Comparison of ENCODE assay signal across 12 cellular contexts in genomic region chr3:113153499-113154107, GRCh38. TPM values are rescaled to one million over a fixed set of nuclear protein-coding genes. Genes with fewer than 3 reads are reported as not detected.
DNase-seq lines count a peak whose midpoint lies in the region; ATAC-seq and TF ChIP-seq lines count a peak whose summit lies in the region.
"Had no signal": no experiment of that assay in that cellular context is flagged by ENCODE, and none has a peak within 500 bp of the region (broad histone marks: within the 10 kb centered on the region; RNA-seq: fewer than 3 reads in every experiment).

No MANE protein-coding gene starts in this region.

- DNase-seq in myocyte (ENCODE audit: low read depth) (peak; percentile 64), T-helper 1 cell (no peak), NCI-H748 treated with DMSO at 0.1 percent for 48 hours (lab: John Stamatoyannopoulos, UW) (no peak), NCI-H748 (lab: John Stamatoyannopoulos, UW; ENCODE audit: unreplicated experiment) (no peak), RWPE1 (ENCODE audit: low spot score) (no peak)
- DNase-seq: activated CD4-positive, alpha-beta T cell treated with anti-CD3 and anti-CD28 coated beads, Interleukin-2, amount 10 ng/mL, durations not matched to agents 24 days and 14 days; activated naive CD8-positive, alpha-beta T cell treated with anti-CD3 and anti-CD28 coated beads, Interleukin-2, amount 50 U/mL, for 24 hours; NCI-H1436 had no signal

- CTCF ChIA-PET in RWPE1 (lab: Yijun Ruan, JAX) = interaction anchor here (0.6 kb wide), 1 partner anchor 14 kb away, joined by 3 read pairs; no protein-coding TSS in a partner anchor

- H3K27ac ChIP-seq in RWPE1 = no peak overlapping the region
- H3K27ac ChIP-seq: HL-60 had no signal

- POLR2A ChIA-PET in RWPE1 (lab: Yijun Ruan, JAX; ENCODE audit: low non-redundant PET) = no interaction called here

- ATAC-seq in GM18511 (IDR thresholded peaks at IDR 0.05; ENCODE audit: unreplicated experiment) = peak; percentile 81
- ATAC-seq in GM21825 (IDR thresholded peaks at IDR 0.05; ENCODE audit: unreplicated experiment) = peak; percentile 67
- peak; percentile 74 for ATAC-seq in HG03439 (IDR thresholded peaks at IDR 0.05; ENCODE audit: unreplicated experiment)
- ATAC-seq: activated naive CD8-positive, alpha-beta T cell treated with anti-CD3 and anti-CD28 coated beads, Interleukin-2, amount 50 U/mL, for 24 hours had no signal

- TF ChIP-seq CTCF in RWPE1 (conservative IDR thresholded peaks at IDR 0.05; ENCODE audit: low read depth) = no peak

RNA-seq across cellular contexts. Expression of gene BOC, which starts 57.8 kb away (rescaled TPM):
- total RNA-seq in myocyte = 10.7 and 22.8 TPM in 2 replicates
- 6.2 TPM for polyA plus RNA-seq in myocyte (2012)
